Comparison of ENCODE assay signal across 8 cellular contexts in genomic region chr11:104254347-104254746, GRCh38.
A peak's percentile ranks its signal among the peaks of the same experiment; 100 is the strongest.
DNase-seq lines count a peak whose midpoint lies in the region; ATAC-seq and TF ChIP-seq lines count a peak whose summit lies in the region.

No MANE protein-coding gene starts in this region.

- DNase-seq in stimulated activated CD4-positive, alpha-beta T cell treated with anti-CD3 and anti-CD28 coated beads, Interleukin-12 subunit alpha, Interleukin-12 subunit beta, amount 100 ng/mL, for 4 hours: peak; percentile 2
- no peak for DNase-seq in stimulated activated CD4-positive, alpha-beta T cell treated with anti-CD3 and anti-CD28 coated beads, Interleukin-4, amount 100 ng/mL, for 4 hours
- DNase-seq in HFFc6: no peak
- peak; percentile 20 for DNase-seq in NCI-H146 (lab: John Stamatoyannopoulos, UW)
- DNase-seq in activated T-helper 1 cell treated with anti-CD3 and anti-CD28 coated beads, Interleukin-12 subunit alpha, Interleukin-12 subunit beta, Interleukin-2, Interleukin-4 antibody, amounts not matched to agents 30 ng/mL and 10 ng/mL and 1 ng/mL, durations not matched to agents 14 hours and 24 hours and 36 hours (ENCODE audit: low spot score): peak; percentile 0
- no peak for DNase-seq in kidney epithelial cell (ENCODE audit: low read depth)
- no peak for DNase-seq in midbrain (lab: John Stamatoyannopoulos, UW)

- H3K4me3 ChIP-seq in kidney epithelial cell (ENCODE audit: low read depth, low read length): no peak overlapping the region

- no peaks in the 10 kb centered on the region for H3K36me3 Mint-ChIP-seq in HFFc6 (ENCODE audit: low read depth)
- no peaks in the 10 kb centered on the region for H3K36me3 Mint-ChIP-seq in activated T-helper 1 cell treated with anti-CD3 and anti-CD28 coated beads, Interleukin-12 subunit alpha, Interleukin-12 subunit beta, Interleukin-2, Interleukin-4 antibody, amounts not matched to agents 30 ng/mL and 10 ng/mL and 1 ng/mL, durations not matched to agents 14 hours and 24 hours and 36 hours (ENCODE audit: low read depth)
- no peaks in the 10 kb centered on the region for H3K36me3 Mint-ChIP-seq in activated T-helper 17 cell treated with anti-CD3 and anti-CD28 coated beads, Interleukin-2, amount 50 U/mL, for 72 hours (ENCODE audit: low read depth)

- no peak for ATAC-seq in activated T-helper 17 cell treated with anti-CD3 and anti-CD28 coated beads, Interleukin-2, amount 50 U/mL, for 72 hours (replicated peaks)

- no peaks in the 10 kb centered on the region for H3K36me3 ChIP-seq in kidney epithelial cell (ENCODE audit: control insufficient read depth, insufficient read depth, low read length)

- H3K9me3 Mint-ChIP-seq in HFFc6: peaks cover 5% of the 10 kb centered on the region; the same call in 1 of the 2 replicates
- H3K9me3 Mint-ChIP-seq in activated T-helper 1 cell treated with anti-CD3 and anti-CD28 coated beads, Interleukin-12 subunit alpha, Interleukin-12 subunit beta, Interleukin-2, Interleukin-4 antibody, amounts not matched to agents 30 ng/mL and 10 ng/mL and 1 ng/mL, durations not matched to agents 14 hours and 24 hours and 36 hours: no peaks in the 10 kb centered on the region
- H3K9me3 Mint-ChIP-seq in activated T-helper 17 cell treated with anti-CD3 and anti-CD28 coated beads, Interleukin-2, amount 50 U/mL, for 72 hours: no peaks in the 10 kb centered on the region

- H3K4me1 Mint-ChIP-seq in HFFc6 (ENCODE audit: low read depth): no peaks in the 10 kb centered on the region
- H3K4me1 Mint-ChIP-seq in activated T-helper 1 cell treated with anti-CD3 and anti-CD28 coated beads, Interleukin-12 subunit alpha, Interleukin-12 subunit beta, Interleukin-2, Interleukin-4 antibody, amounts not matched to agents 30 ng/mL and 10 ng/mL and 1 ng/mL, durations not matched to agents 14 hours and 24 hours and 36 hours (ENCODE audit: low read depth): no peaks in the 10 kb centered on the region
- H3K4me1 Mint-ChIP-seq in activated T-helper 17 cell treated with anti-CD3 and anti-CD28 coated beads, Interleukin-2, amount 50 U/mL, for 72 hours: no peaks in the 10 kb centered on the region

- peak; percentile 57 for TF ChIP-seq CTCF in HFFc6 (IDR thresholded peaks at IDR 0.05)
- TF ChIP-seq CTCF in kidney epithelial cell (IDR thresholded peaks at IDR 0.05; ENCODE audit: insufficient read depth, low read length, poor library complexity, severe bottlenecking): peak; percentile 76

- no peak overlapping the region for H3K4me3 Mint-ChIP-seq in HFFc6
- H3K4me3 Mint-ChIP-seq in activated T-helper 1 cell treated with anti-CD3 and anti-CD28 coated beads, Interleukin-12 subunit alpha, Interleukin-12 subunit beta, Interleukin-2, Interleukin-4 antibody, amounts not matched to agents 30 ng/mL and 10 ng/mL and 1 ng/mL, durations not matched to agents 14 hours and 24 hours and 36 hours: no peak overlapping the region
- no peak overlapping the region for H3K4me3 Mint-ChIP-seq in activated T-helper 17 cell treated with anti-CD3 and anti-CD28 coated beads, Interleukin-2, amount 50 U/mL, for 72 hours

- no peaks in the 10 kb centered on the region for H3K27me3 ChIP-seq in kidney epithelial cell (ENCODE audit: control insufficient read depth, insufficient read depth, low read length)

- intact Hi-C loops in activated T-helper 1 cell treated with anti-CD3 and anti-CD28 coated beads, Interleukin-12 subunit alpha, Interleukin-12 subunit beta, Interleukin-2, Interleukin-4 antibody, amounts not matched to agents 30 ng/mL and 10 ng/mL and 1 ng/mL, durations not matched to agents 14 hours and 24 hours and 36 hours (cut with micrococcal nuclease): no loop called here

- H3K27me3 Mint-ChIP-seq in HFFc6 (ENCODE audit: insufficient read depth): peaks cover 1% of the 10 kb centered on the region
- no peaks in the 10 kb centered on the region for H3K27me3 Mint-ChIP-seq in activated T-helper 1 cell treated with anti-CD3 and anti-CD28 coated beads, Interleukin-12 subunit alpha, Interleukin-12 subunit beta, Interleukin-2, Interleukin-4 antibody, amounts not matched to agents 30 ng/mL and 10 ng/mL and 1 ng/mL, durations not matched to agents 14 hours and 24 hours and 36 hours (ENCODE audit: insufficient read depth)
- H3K27me3 Mint-ChIP-seq in activated T-helper 17 cell treated with anti-CD3 and anti-CD28 coated beads, Interleukin-2, amount 50 U/mL, for 72 hours: no peaks in the 10 kb centered on the region

- H3K27ac Mint-ChIP-seq in HFFc6: no peak overlapping the region
- H3K27ac Mint-ChIP-seq in activated T-helper 1 cell treated with anti-CD3 and anti-CD28 coated beads, Interleukin-12 subunit alpha, Interleukin-12 subunit beta, Interleukin-2, Interleukin-4 antibody, amounts not matched to agents 30 ng/mL and 10 ng/mL and 1 ng/mL, durations not matched to agents 14 hours and 24 hours and 36 hours: no peak overlapping the region
- H3K27ac Mint-ChIP-seq in activated T-helper 17 cell treated with anti-CD3 and anti-CD28 coated beads, Interleukin-2, amount 50 U/mL, for 72 hours: no peak overlapping the region

Comparison
In these comparisons a context has a peak if more than half of its experiments do, and no peak if none do; other contexts are left out.
1. DNase-seq: peak in stimulated activated CD4-positive, alpha-beta T cell treated with anti-CD3 and anti-CD28 coated beads, Interleukin-12 subunit alpha, Interleukin-12 subunit beta, amount 100 ng/mL, for 4 hours (single experiment), NCI-H146 (single experiment) and activated T-helper 1 cell treated with anti-CD3 and anti-CD28 coated beads, Interleukin-12 subunit alpha, Interleukin-12 subunit beta, Interleukin-2, Interleukin-4 antibody, amounts not matched to agents 30 ng/mL and 10 ng/mL and 1 ng/mL, durations not matched to agents 14 hours and 24 hours and 36 hours (single experiment); none in stimulated activated CD4-positive, alpha-beta T cell treated with anti-CD3 and anti-CD28 coated beads, Interleukin-4, amount 100 ng/mL, for 4 hours (0 of 2), HFFc6 (single experiment), kidney epithelial cell (single experiment) and midbrain (single experiment).